9 cellular contexts compared by ENCODE assay signal in genomic region chr2:68465081-68465916, GRCh38.
DNase-seq lines count a peak whose midpoint lies in the region; ATAC-seq and TF ChIP-seq lines count a peak whose summit lies in the region.
"Had no signal": no experiment of that assay in that cellular context is flagged by ENCODE, and none has a peak within 500 bp of the region (broad histone marks: within the 10 kb centered on the region; RNA-seq: fewer than 3 reads in every experiment).

No MANE protein-coding gene starts in this region.

- peak; percentile 58 for DNase-seq in stimulated activated naive CD4-positive, alpha-beta T cell treated with Interleukin-2 at 50 U/mL for 16 hours (lab: John Stamatoyannopoulos, UW)
- DNase-seq in stimulated activated naive CD4-positive, alpha-beta T cell (lab: John Stamatoyannopoulos, UW): no peak
- peak; percentile 39 to 54 for DNase-seq in activated T-cell treated with anti-CD3 and anti-CD28 coated beads, Interleukin-2, amount 50 U/mL, for 48 hours
- DNase-seq in foreskin fibroblast: peak; percentile 56 to 83
- DNase-seq in OCI-M1 (lab: John Stamatoyannopoulos, UW): no peak
- DNase-seq: naive B cell had no signal

- H3K4me3 ChIP-seq in foreskin fibroblast (ENCODE audit: low read depth in 1 of 2, low read length in 2 of 2): no peak overlapping the region

- no peak for TF ChIP-seq CTCF in foreskin fibroblast (IDR thresholded peaks at IDR 0.05; ENCODE audit: low read depth, low read length)

- ATAC-seq in HG03354 (IDR thresholded peaks at IDR 0.05; ENCODE audit: poor library complexity, severe bottlenecking, unreplicated experiment) (no peak), HG02840 (IDR thresholded peaks at IDR 0.05; ENCODE audit: low FRiP score, unreplicated experiment) (no peak), HG03175 (IDR thresholded peaks at IDR 0.05; ENCODE audit: unreplicated experiment) (no peak)

Comparison
In these comparisons a context has a peak if more than half of its experiments do, and no peak if none do; other contexts are left out.
1. DNase-seq: peak in stimulated activated naive CD4-positive, alpha-beta T cell treated with Interleukin-2 at 50 U/mL for 16 hours (single experiment), activated T-cell treated with anti-CD3 and anti-CD28 coated beads, Interleukin-2, amount 50 U/mL, for 48 hours (2 of 2) and foreskin fibroblast (2 of 2); none in stimulated activated naive CD4-positive, alpha-beta T cell (0 of 6) and OCI-M1 (single experiment).